11 cellular contexts compared by ENCODE assay signal in genomic region chr10:15789793-15790525, GRCh38.
DNase-seq lines count a peak whose midpoint lies in the region; ATAC-seq and TF ChIP-seq lines count a peak whose summit lies in the region.
"Had no signal": no experiment of that assay in that cellular context is flagged by ENCODE, and none has a peak within 500 bp of the region (broad histone marks: within the 10 kb centered on the region; RNA-seq: fewer than 3 reads in every experiment).

No MANE protein-coding gene starts in this region.

- peak overlapping the region; percentile 74 for H3K4me2 ChIP-seq in GM23248 (ENCODE audit: unreplicated experiment)

- H3K9me2 ChIP-seq in GM23248 (ENCODE audit: insufficient read depth): no peaks in the 10 kb centered on the region

- H3K4me1 Mint-ChIP-seq in activated CD4-positive, alpha-beta T cell treated with anti-CD3 and anti-CD28 coated beads for 36 hours: peaks cover 3% of the 10 kb centered on the region

- in situ Hi-C loops in GM23248 (cut with MboI): no loop called here

- POLR2A ChIA-PET in activated CD4-positive, alpha-beta T cell treated with anti-CD3 and anti-CD28 coated beads for 36 hours (lab: Charles Lee): interaction anchor here (0.6 kb wide), 1 partner anchor 37 kb away, joined by 3 read pairs; no protein-coding TSS in a partner anchor

- ATAC-seq in activated CD4-positive, alpha-beta T cell treated with anti-CD3 and anti-CD28 coated beads for 36 hours: no peak
- ATAC-seq in left colon: no peak

- H3K4me1 ChIP-seq in GM23248 (ENCODE audit: insufficient read depth): peaks cover 38% of the 10 kb centered on the region
- H3K4me1 ChIP-seq in adipocyte (ENCODE audit: control insufficient read depth, insufficient read depth, low read length): peaks cover 57% of the 10 kb centered on the region

- H3K27ac ChIP-seq in GM23248: peak overlapping the region; percentile 83
- H3K27ac ChIP-seq: prostate gland had no signal

- peaks cover 53% of the 10 kb centered on the region for H3K36me3 Mint-ChIP-seq in activated CD4-positive, alpha-beta T cell treated with anti-CD3 and anti-CD28 coated beads for 36 hours (ENCODE audit: low read depth)

- CTCF ChIA-PET in activated CD4-positive, alpha-beta T cell treated with anti-CD3 and anti-CD28 coated beads for 36 hours (lab: Charles Lee): no interaction called here

- DNase-seq in GM23248 (peak; percentile 88), adipocyte (ENCODE audit: low read depth) (peak; percentile 87), fibroblast of villous mesenchyme (ENCODE audit: low read depth) (peak; percentile 80), stromal cell of bone marrow (ENCODE audit: low read depth) (peak; percentile 89), left colon (no peak)
- DNase-seq in activated CD4-positive, alpha-beta T cell treated with anti-CD3 and anti-CD28 coated beads for 4 hours: no peak
- no peak for DNase-seq in activated CD4-positive, alpha-beta T cell treated with anti-CD3 and anti-CD28 coated beads for 36 hours
- DNase-seq: DMS53, NCI-H187 treated with DMSO at 0.1 percent for 48 hours had no signal

- H2AFZ ChIP-seq in GM23248: peak overlapping the region; percentile 42

- H3K79me2 ChIP-seq in GM23248 (ENCODE audit: insufficient read depth): peaks cover 5% of the 10 kb centered on the region; the same call in 1 of the 2 replicates

- H3K36me3 ChIP-seq in GM23248 (ENCODE audit: low read depth): peaks cover 16% of the 10 kb centered on the region
- H3K36me3 ChIP-seq in adipocyte (ENCODE audit: control insufficient read depth, insufficient read depth, low read length, severe bottlenecking): peaks cover 39% of the 10 kb centered on the region
- H3K36me3 ChIP-seq: prostate gland had no signal

- H3K4me3 ChIP-seq in GM23248 (peak overlapping the region; percentile 50), adipocyte (ENCODE audit: low read length) (peak overlapping the region; percentile 45), fibroblast of villous mesenchyme (ENCODE audit: low read depth, low read length) (no peak overlapping the region)
- H3K4me3 ChIP-seq: prostate gland, tibial nerve had no signal

- H3K4me3 Mint-ChIP-seq in activated CD4-positive, alpha-beta T cell treated with anti-CD3 and anti-CD28 coated beads for 36 hours: no peak overlapping the region

- no peaks in the 10 kb centered on the region for H3K9me3 ChIP-seq in GM23248 (ENCODE audit: low read depth)
- H3K9me3 ChIP-seq in adipocyte (ENCODE audit: control insufficient read depth, low read length): no peaks in the 10 kb centered on the region
- H3K9me3 ChIP-seq: prostate gland, tibial nerve had no signal

- no peak overlapping the region for H3K27ac Mint-ChIP-seq in activated CD4-positive, alpha-beta T cell treated with anti-CD3 and anti-CD28 coated beads for 36 hours

- H3K27me3 Mint-ChIP-seq in activated CD4-positive, alpha-beta T cell treated with anti-CD3 and anti-CD28 coated beads for 36 hours: no peaks in the 10 kb centered on the region

- WGBS in GM23248 (ENCODE audit: low coverage in 1 of 2, low lambda C conversion rate in 2 of 2, missing lambda C conversion rate in 2 of 2), 2 experiments: 0 to 6% methylated on average over 1 of the region's 1 CpG

- no peaks in the 10 kb centered on the region for H3K9me3 Mint-ChIP-seq in activated CD4-positive, alpha-beta T cell treated with anti-CD3 and anti-CD28 coated beads for 36 hours (ENCODE audit: low read depth)

- H3F3A ChIP-seq in GM23248 (ENCODE audit: insufficient read depth): peaks cover 50% of the 10 kb centered on the region

- intact Hi-C loops in activated CD4-positive, alpha-beta T cell treated with anti-CD3 and anti-CD28 coated beads for 36 hours (cut with DNase I, micrococcal nuclease): no loop called here
- intact Hi-C loops in left colon (cut with DNase I, micrococcal nuclease): no loop called here

- no peaks in the 10 kb centered on the region for H4K20me1 ChIP-seq in GM23248 (ENCODE audit: insufficient read depth)

- H3K27me3 ChIP-seq in GM23248 (replicated peaks; ENCODE audit: insufficient read depth) (no peaks in the 10 kb centered on the region), adipocyte (replicated peaks; ENCODE audit: control insufficient read depth, insufficient read depth, low read length) (no peaks in the 10 kb centered on the region)
- H3K27me3 ChIP-seq: tibial nerve had no signal

- TF ChIP-seq CTCF in fibroblast of villous mesenchyme (IDR thresholded peaks at IDR 0.05; ENCODE audit: insufficient read depth, low read depth, low read length): no peak

- H3K9ac ChIP-seq in GM23248: peak overlapping the region; percentile 58
- peak overlapping the region; percentile 62 for H3K9ac ChIP-seq in adipocyte (ENCODE audit: low read length)

Comparison
In these comparisons a context has a peak if more than half of its experiments do, and no peak if none do; other contexts are left out.
1. DNase-seq: peak in GM23248 (single experiment), adipocyte (single experiment), fibroblast of villous mesenchyme (single experiment) and stromal cell of bone marrow (single experiment); none in activated CD4-positive, alpha-beta T cell treated with anti-CD3 and anti-CD28 coated beads for 4 hours (0 of 2), activated CD4-positive, alpha-beta T cell treated with anti-CD3 and anti-CD28 coated beads for 36 hours (single experiment) and left colon (0 of 2).